In the genomic region with DNA sequence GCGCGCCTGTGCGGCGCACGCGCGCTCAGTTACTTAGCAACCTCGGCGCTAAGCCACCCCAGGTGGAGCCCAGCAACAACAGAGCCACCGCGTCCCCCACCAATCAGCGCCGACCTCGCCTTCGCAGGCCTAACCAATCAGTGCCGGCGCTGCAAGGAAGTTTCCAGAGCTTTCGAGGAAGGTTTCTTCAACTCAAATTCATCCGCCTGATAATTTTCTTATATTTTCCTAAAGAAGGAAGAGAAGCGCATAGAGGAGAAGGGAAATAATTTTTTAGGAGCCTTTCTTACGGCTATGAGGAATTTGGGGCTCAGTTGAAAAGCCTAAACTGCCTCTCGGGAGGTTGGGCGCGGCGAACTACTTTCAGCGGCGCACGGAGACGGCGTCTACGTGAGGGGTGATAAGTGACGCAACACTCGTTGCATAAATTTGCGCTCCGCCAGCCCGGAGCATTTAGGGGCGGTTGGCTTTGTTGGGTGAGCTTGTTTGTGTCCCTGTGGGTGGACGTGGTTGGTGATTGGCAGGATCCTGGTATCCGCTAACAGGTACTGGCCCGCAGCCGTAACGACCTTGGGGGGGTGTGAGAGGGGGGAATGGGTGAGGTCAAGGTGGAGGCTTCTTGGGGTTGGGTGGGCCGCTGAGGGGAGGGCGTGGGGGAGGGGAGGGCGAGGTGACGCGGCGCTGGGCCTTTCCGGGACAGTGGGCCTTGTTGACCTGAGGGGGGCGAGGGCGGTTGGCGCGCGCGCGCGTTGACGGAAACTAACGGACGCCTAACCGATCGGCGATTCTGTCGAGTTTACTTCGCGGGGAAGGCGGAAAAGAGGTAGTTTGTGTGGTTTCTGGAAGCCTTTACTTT, we compare ENCODE assay signal across 8 cellular contexts. TPM values are rescaled to one million over a fixed set of nuclear protein-coding genes. Genes with fewer than 3 reads are reported as not detected.
DNase-seq lines count a peak whose midpoint lies in the region; TF ChIP-seq lines count a peak whose summit lies in the region.

A gene (plus strand): TSS at position 452 of the 856 bp plus-strand sequence. CDS start 817 bp downstream, outside the sequence.

- H3K36me3 ChIP-seq in OCI-LY1 (ENCODE audit: insufficient read depth, low read length), result peaks cover 26% of the 10 kb centered on the region

- peak within 1 kb of the TSS; percentile 79 for H3K27ac ChIP-seq in OCI-LY1 (ENCODE audit: low read depth, low read length, poor library complexity, severe bottlenecking)

- H3K27me3 Mint-ChIP-seq in endothelial cell (ENCODE audit: unreplicated experiment), result peaks cover 20% of the 10 kb centered on the region

- H3K4me3 Mint-ChIP-seq in endothelial cell (ENCODE audit: unreplicated experiment), result peak within 1 kb of the TSS; percentile 99

- peak; percentile 91 for DNase-seq in COR-L47 (lab: John Stamatoyannopoulos, UW)
- peak; percentile 92 for DNase-seq in GM20000 (ENCODE audit: low spot score)
- DNase-seq in HT1080 (ENCODE audit: low read depth), result peak; percentile 94
- DNase-seq in activated CD8-positive, alpha-beta memory T cell treated with anti-CD3 and anti-CD28 coated beads, Interleukin-2, amount 50 U/mL, for 4 hours, result peak; percentile 91
- peak; percentile 91 for DNase-seq in endothelial cell (ENCODE audit: low spot score)
- peak; percentile 93 for DNase-seq in midbrain (lab: John Stamatoyannopoulos, UW)
- DNase-seq in stimulated activated CD8-positive, alpha-beta memory T cell treated with anti-CD3 and anti-CD28 coated beads, Interleukin-2, amount 100 ng/mL, for 1 hour (ENCODE audit: low read depth in 2 of 2), result peak; percentile 89 to 92

- TF ChIP-seq CTCF in GM20000 (IDR thresholded peaks at IDR 0.05; ENCODE audit: extremely low read depth, missing control alignments) (no peak), OCI-LY1 (IDR thresholded peaks at IDR 0.05; ENCODE audit: low read length) (no peak; the same call in 1 of the 2 replicates), endothelial cell (IDR thresholded peaks at IDR 0.05; ENCODE audit: unreplicated experiment) (no peak)

- peak within 1 kb of the TSS; percentile 100 for H3K27ac Mint-ChIP-seq in endothelial cell (ENCODE audit: unreplicated experiment)

- H3K27me3 ChIP-seq in OCI-LY1 (ENCODE audit: insufficient read depth, low read length), result no peaks in the 10 kb centered on the region

- H3K36me3 Mint-ChIP-seq in endothelial cell (ENCODE audit: low read depth, unreplicated experiment), result peaks cover 26% of the 10 kb centered on the region

- peaks cover 43% of the 10 kb centered on the region for H3K4me1 ChIP-seq in OCI-LY1 (ENCODE audit: insufficient read depth, low read length, severe bottlenecking)

- H3K4me1 Mint-ChIP-seq in endothelial cell (ENCODE audit: unreplicated experiment), result peaks cover 33% of the 10 kb centered on the region

- H3K9ac ChIP-seq in OCI-LY1 (ENCODE audit: low read length), result peak within 1 kb of the TSS; percentile 81

- H4K20me1 ChIP-seq in OCI-LY1 (ENCODE audit: insufficient read depth, low read length), result no peaks in the 10 kb centered on the region

- no peaks in the 10 kb centered on the region for H3K9me3 Mint-ChIP-seq in endothelial cell (ENCODE audit: unreplicated experiment)

- H3K9me2 ChIP-seq in OCI-LY1 (ENCODE audit: low read depth, low read length), result no peaks in the 10 kb centered on the region

- H3F3A ChIP-seq in OCI-LY1 (ENCODE audit: insufficient read depth, low read length), result peaks cover 7% of the 10 kb centered on the region; the same call in 1 of the 2 replicates

- peak within 1 kb of the TSS; percentile 66 for H3K4me2 ChIP-seq in OCI-LY1 (ENCODE audit: low read length)

- H3K79me2 ChIP-seq in OCI-LY1 (ENCODE audit: insufficient read depth, low read length), result peaks cover 7% of the 10 kb centered on the region

- H2AFZ ChIP-seq in OCI-LY1 (ENCODE audit: low read length), result no peak within 1 kb of the TSS

- H3K4me3 ChIP-seq in OCI-LY1 (ENCODE audit: low read depth, low read length, poor library complexity, severe bottlenecking), result peak within 1 kb of the TSS; percentile 76

- no peaks in the 10 kb centered on the region for H3K9me3 ChIP-seq in OCI-LY1 (ENCODE audit: low read length)

RNA-seq across cellular contexts. Expression of the gene that starts here (rescaled TPM):
- 2,252 and 2,476 TPM in 2 replicates for total RNA-seq in HT1080 (2014; rRNA removed; shearing (Covaris generic))
- 773 and 787 TPM in 2 replicates for polyA plus RNA-seq in HT1080 (2015; cell fraction: cytosol; rRNA removed)
- 538 and 557 TPM in 2 replicates for polyA plus RNA-seq in HT1080 (2015; cell fraction: nucleus; rRNA removed)
- total RNA-seq in endothelial cell (ENCODE audit: unreplicated experiment), result 2,050 TPM

Comparison
In these comparisons a context has a peak if more than half of its experiments do, and no peak if none do; other contexts are left out.
1. Peak in every context shown above with its lines: DNase-seq, H3K4me3 ChIP-seq and H3K27ac ChIP-seq.